Comparison of ENCODE assay signal across 8 cellular contexts in the genomic region with DNA sequence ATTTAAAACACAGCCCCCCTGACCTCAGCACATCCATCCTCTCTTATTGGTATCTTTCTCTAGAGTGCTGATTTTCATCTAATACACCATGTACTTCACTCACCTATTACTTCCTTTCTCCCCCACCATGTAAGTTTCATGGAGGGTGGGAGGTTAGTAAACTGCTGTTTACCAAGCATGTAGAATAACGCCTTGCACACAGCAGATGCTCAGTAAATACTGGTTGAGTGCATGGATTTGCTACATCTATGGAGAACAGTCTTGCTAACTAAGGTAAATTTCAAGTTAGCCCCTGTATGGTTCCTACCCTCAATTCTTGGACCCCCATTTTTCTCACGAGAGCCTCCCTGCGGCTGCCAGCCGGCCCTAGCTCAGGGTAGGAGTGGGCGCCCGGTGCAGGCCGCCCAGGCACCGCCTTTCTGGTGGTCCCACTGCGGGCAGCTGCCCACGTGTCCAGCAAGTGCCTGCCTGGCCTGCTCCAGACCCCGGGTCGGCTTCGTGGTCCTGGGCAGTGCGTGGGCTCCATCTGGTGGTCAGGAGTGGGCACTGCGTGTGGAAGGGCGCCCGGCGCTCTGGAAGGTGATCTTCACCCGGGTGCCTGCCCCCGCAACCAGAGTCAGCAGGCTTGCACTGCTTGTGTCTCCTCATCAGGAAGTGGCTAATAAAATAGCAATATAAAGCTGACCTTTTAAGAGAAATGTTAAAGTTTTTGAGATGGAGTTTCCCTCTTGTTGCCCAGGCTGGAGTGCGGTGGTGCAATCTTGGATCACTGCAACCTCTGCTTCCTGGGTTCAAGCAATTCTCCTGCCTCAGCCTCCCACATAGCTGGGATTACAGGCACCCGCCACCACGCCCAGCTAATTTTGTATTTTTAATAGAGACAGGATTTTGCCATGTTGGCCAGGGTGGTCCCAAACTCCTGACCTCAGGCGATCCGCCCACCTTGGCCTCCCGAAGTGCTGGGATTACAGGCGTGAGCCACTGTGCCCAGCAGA.
A peak's percentile ranks its signal among the peaks of the same experiment; 100 is the strongest.
DNase-seq lines count a peak whose midpoint lies in the region; ATAC-seq, FAIRE-seq and TF ChIP-seq lines count a peak whose summit lies in the region.

No MANE protein-coding gene starts in this region.

- H3K36me3 ChIP-seq in thoracic aorta = no peaks in the 10 kb centered on the region

- no peaks in the 10 kb centered on the region for H3K4me1 ChIP-seq in foreskin keratinocyte
- peaks cover 26 to 35% of the 10 kb centered on the region in 2 donors for H3K4me1 ChIP-seq in thoracic aorta (ENCODE audit: control insufficient read depth in 1 of 2, low read depth in 2 of 2)

- H3K36me3 Mint-ChIP-seq in Calu3 (ENCODE audit: insufficient read depth, unreplicated experiment) = peaks cover 67% of the 10 kb centered on the region
- H3K36me3 Mint-ChIP-seq in activated T-helper 2 cell treated with anti-CD3 and anti-CD28 coated beads, Interferon-gamma antibody, Interleukin-2, Interleukin-4, amounts not matched to agents 10 μg/mL and 5 μg/mL and 100 μg/mL, durations not matched to agents 14 hours and 24 hours and 36 hours (ENCODE audit: low read depth) = peaks cover 24% of the 10 kb centered on the region
- H3K36me3 Mint-ChIP-seq in osteocyte (ENCODE audit: unreplicated experiment) = peaks cover 19% of the 10 kb centered on the region

- FAIRE-seq in RCC 7860 (lab: Jason Lieb, UNC) = no peak

- no peak overlapping the region for H3K4me3 Mint-ChIP-seq in Calu3 (ENCODE audit: low read depth, unreplicated experiment)
- H3K4me3 Mint-ChIP-seq in activated T-helper 2 cell treated with anti-CD3 and anti-CD28 coated beads, Interferon-gamma antibody, Interleukin-2, Interleukin-4, amounts not matched to agents 10 μg/mL and 5 μg/mL and 100 μg/mL, durations not matched to agents 14 hours and 24 hours and 36 hours (ENCODE audit: low read depth) = no peak overlapping the region
- H3K4me3 Mint-ChIP-seq in osteocyte (ENCODE audit: unreplicated experiment) = no peak overlapping the region

- H3K27ac ChIP-seq in foreskin keratinocyte (no peak overlapping the region), thoracic aorta (peak overlapping the region; percentile 97 to 98)

- no peaks in the 10 kb centered on the region for H3K27me3 Mint-ChIP-seq in Calu3 (ENCODE audit: unreplicated experiment)
- peaks cover 2% of the 10 kb centered on the region for H3K27me3 Mint-ChIP-seq in activated T-helper 2 cell treated with anti-CD3 and anti-CD28 coated beads, Interferon-gamma antibody, Interleukin-2, Interleukin-4, amounts not matched to agents 10 μg/mL and 5 μg/mL and 100 μg/mL, durations not matched to agents 14 hours and 24 hours and 36 hours (ENCODE audit: low read depth)
- no peaks in the 10 kb centered on the region for H3K27me3 Mint-ChIP-seq in osteocyte (ENCODE audit: unreplicated experiment)

- DNase-seq in Calu3 (peak; percentile 76), GM20000 (ENCODE audit: low spot score) (peak; percentile 92), HS-5 (ENCODE audit: low read depth) (peak; percentile 11), RCC 7860 (ENCODE audit: low spot score) (peak; percentile 67), foreskin keratinocyte (no peak), osteocyte (ENCODE audit: extremely low spot score, unreplicated experiment) (no peak), thoracic aorta (ENCODE audit: low spot score) (peak; percentile 37)
- peak; percentile 42 for DNase-seq in activated T-helper 2 cell treated with anti-CD3 and anti-CD28 coated beads, Interferon-gamma antibody, Interleukin-2, Interleukin-4, amounts not matched to agents 10 μg/mL and 5 μg/mL and 100 μg/mL, durations not matched to agents 14 hours and 24 hours and 36 hours (ENCODE audit: low spot score)

- intact Hi-C loops in Calu3 (cut with micrococcal nuclease; ENCODE audit: unreplicated experiment) = loop anchor here (5.0 kb wide), 1 partner anchor 69 kb away; no protein-coding TSS in a partner anchor
- intact Hi-C loops in activated T-helper 2 cell treated with anti-CD3 and anti-CD28 coated beads, Interferon-gamma antibody, Interleukin-2, Interleukin-4, amounts not matched to agents 10 μg/mL and 5 μg/mL and 100 μg/mL, durations not matched to agents 14 hours and 24 hours and 36 hours (cut with micrococcal nuclease) = loop anchor here (2.0 kb wide), 1 partner anchor 67 kb away; no protein-coding TSS in a partner anchor

- H3K4me1 Mint-ChIP-seq in Calu3 (ENCODE audit: low read depth, unreplicated experiment) = no peaks in the 10 kb centered on the region
- peaks cover 20% of the 10 kb centered on the region for H3K4me1 Mint-ChIP-seq in activated T-helper 2 cell treated with anti-CD3 and anti-CD28 coated beads, Interferon-gamma antibody, Interleukin-2, Interleukin-4, amounts not matched to agents 10 μg/mL and 5 μg/mL and 100 μg/mL, durations not matched to agents 14 hours and 24 hours and 36 hours (ENCODE audit: low read depth)
- peaks cover 42% of the 10 kb centered on the region for H3K4me1 Mint-ChIP-seq in osteocyte (ENCODE audit: unreplicated experiment)

- no TSS peak for BruUV-seq in Calu3 (replicated peaks; lab: Mats Ljungman, UMichigan)

- ATAC-seq in foreskin keratinocyte (peak; percentile 73), thoracic aorta (ENCODE audit: insufficient number of reproducible peaks, low FRiP score, low read depth) (no peak)

- no peak overlapping the region for H3K4me3 ChIP-seq in thoracic aorta

- H3K9me3 Mint-ChIP-seq in Calu3 (ENCODE audit: low read depth, unreplicated experiment) (no peaks in the 10 kb centered on the region), osteocyte (ENCODE audit: unreplicated experiment) (no peaks in the 10 kb centered on the region)
- H3K9me3 Mint-ChIP-seq in activated T-helper 2 cell treated with anti-CD3 and anti-CD28 coated beads, Interferon-gamma antibody, Interleukin-2, Interleukin-4, amounts not matched to agents 10 μg/mL and 5 μg/mL and 100 μg/mL, durations not matched to agents 14 hours and 24 hours and 36 hours = no peaks in the 10 kb centered on the region

- no peaks in the 10 kb centered on the region for H3K27me3 ChIP-seq in foreskin keratinocyte
- H3K27me3 ChIP-seq in thoracic aorta (replicated peaks; ENCODE audit: insufficient read depth) = no peaks in the 10 kb centered on the region

- peak; percentile 94 for TF ChIP-seq CTCF in Calu3 (IDR thresholded peaks at IDR 0.05; ENCODE audit: unreplicated experiment)
- TF ChIP-seq CTCF in GM20000 (IDR thresholded peaks at IDR 0.05; ENCODE audit: extremely low read depth, missing control alignments) = peak; percentile 96
- TF ChIP-seq CTCF in foreskin keratinocyte (conservative IDR thresholded peaks at IDR 0.05) = peak; percentile 93
- TF ChIP-seq CTCF in osteocyte (IDR thresholded peaks at IDR 0.05) = peak; percentile 99
- TF ChIP-seq CTCF in thoracic aorta (IDR thresholded peaks at IDR 0.05) = peak; percentile 99

- no peaks in the 10 kb centered on the region for H3K9me3 ChIP-seq in thoracic aorta

- CTCF ChIA-PET in Calu3 (lab: Charles Lee) = interaction anchor here (0.7 kb wide), 1 partner anchor 49 kb away, joined by 3 read pairs; no protein-coding TSS in a partner anchor

- H3K27ac Mint-ChIP-seq in Calu3 (ENCODE audit: unreplicated experiment) = peak overlapping the region; percentile 5
- H3K27ac Mint-ChIP-seq in activated T-helper 2 cell treated with anti-CD3 and anti-CD28 coated beads, Interferon-gamma antibody, Interleukin-2, Interleukin-4, amounts not matched to agents 10 μg/mL and 5 μg/mL and 100 μg/mL, durations not matched to agents 14 hours and 24 hours and 36 hours = no peak overlapping the region
- peak overlapping the region; percentile 85 for H3K27ac Mint-ChIP-seq in osteocyte (ENCODE audit: unreplicated experiment)

Comparison
In these comparisons a context has a peak if more than half of its experiments do, and no peak if none do; other contexts are left out.
1. DNase-seq: peak in Calu3 (single experiment), GM20000 (single experiment), HS-5 (single experiment), RCC 7860 (single experiment), activated T-helper 2 cell treated with anti-CD3 and anti-CD28 coated beads, Interferon-gamma antibody, Interleukin-2, Interleukin-4, amounts not matched to agents 10 μg/mL and 5 μg/mL and 100 μg/mL, durations not matched to agents 14 hours and 24 hours and 36 hours (single experiment) and thoracic aorta (single experiment); none in foreskin keratinocyte (0 of 2) and osteocyte (single experiment).
2. Peak in every context shown above with its lines, with median percentiles within 50 percentile points of each other: CTCF ChIP-seq.